22 cellular contexts compared by ENCODE assay signal in the genomic region with DNA sequence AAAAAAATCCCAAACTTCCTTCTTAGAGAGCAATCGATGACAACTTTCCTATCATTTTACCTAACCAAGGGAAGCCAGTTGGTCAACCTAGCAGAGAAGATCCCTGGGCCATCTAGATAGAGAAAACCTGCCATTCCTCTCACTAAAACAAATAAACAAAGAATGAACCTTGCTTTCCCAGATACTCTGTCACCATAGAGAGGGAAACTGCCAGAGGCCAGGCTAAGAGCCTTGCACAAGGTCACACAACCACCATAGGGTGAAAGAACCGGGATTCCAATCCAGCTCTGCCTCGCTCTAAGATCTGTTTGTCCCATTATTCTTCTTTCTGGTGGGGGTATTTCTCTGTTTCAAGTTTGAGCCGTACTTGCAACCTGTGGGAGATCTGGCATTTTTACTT.
A peak's percentile ranks its signal among the peaks of the same experiment; 100 is the strongest.
DNase-seq lines count a peak whose midpoint lies in the region; ATAC-seq and TF ChIP-seq lines count a peak whose summit lies in the region.
"Had no signal": no experiment of that assay in that cellular context is flagged by ENCODE, and none has a peak within 500 bp of the region (broad histone marks: within the 10 kb centered on the region; RNA-seq: fewer than 3 reads in every experiment).

No MANE protein-coding gene starts in this region.

- in situ Hi-C loops in KBM-7 (cut with MboI; ENCODE audit: low pct_unique_long_range_greater_than_20kb, low sequenced_read_pairs), result no loop called here

- peaks cover 0 to 4% (median under 1%) of the 10 kb centered on the region in 8 donors for H3K9me3 Mint-ChIP-seq in CD4-positive, alpha-beta memory T cell
- H3K9me3 Mint-ChIP-seq: CD4-positive, alpha-beta T cell had no signal

- ATAC-seq in left lobe of liver, result peak; percentile 59
- ATAC-seq: A549 had no signal

- no peaks in the 10 kb centered on the region for H3K36me3 Mint-ChIP-seq in CD4-positive, alpha-beta memory T cell
- H3K36me3 Mint-ChIP-seq: CD8-positive, alpha-beta memory T cell had no signal

- POLR2A ChIA-PET in CD4-positive, alpha-beta memory T cell (lab: Charles Lee; ENCODE audit: partially characterized antibody), result no interaction called here

- no peak overlapping the region for H3K4me3 Mint-ChIP-seq in CD4-positive, alpha-beta memory T cell
- H3K4me3 Mint-ChIP-seq: B cell; CD4-positive, alpha-beta T cell; CD8-positive, alpha-beta memory T cell had no signal

- no peak overlapping the region for H3K27ac Mint-ChIP-seq in CD4-positive, alpha-beta memory T cell
- H3K27ac Mint-ChIP-seq: B cell; CD4-positive, alpha-beta T cell had no signal

- 74% methylated on average over 4 of the region's 4 CpGs for WGBS in liver

- no peak for TF ChIP-seq RAD21 in liver (IDR thresholded peaks at IDR 0.05)

- H3K27me3 ChIP-seq in liver (ENCODE audit: control insufficient read depth in 4 of 4, insufficient read depth in 4 of 4, low read length in 3 of 4), result peaks cover 0 to 3% (median 1%) of the 10 kb centered on the region in 4 donors
- peaks cover 5% of the 10 kb centered on the region for H3K27me3 ChIP-seq in CD4-positive, alpha-beta memory T cell (ENCODE audit: insufficient read depth, low read length)

- intact Hi-C loops in CD4-positive, alpha-beta memory T cell (cut with micrococcal nuclease), result no loop called here

- DNase-seq in ELF-1 (ENCODE audit: low read depth, low spot score) (peak; percentile 14), left lobe of liver (ENCODE audit: low spot score) (no peak), KBM-7 (no peak)
- DNase-seq in CD4-positive, alpha-beta memory T cell, result no peak
- no peak for DNase-seq in activated naive CD4-positive, alpha-beta T cell (lab: John Stamatoyannopoulos, UW)
- DNase-seq: AML-193; CD4-positive, alpha-beta T cell; CD8-positive, alpha-beta memory T cell; COR-L47; DMS 273 treated with DMSO at 0.1 percent for 48 hours; DMS153; DMS53; DMS79; DND-41; EL; GF-D8 had no signal

- H3K9me3 ChIP-seq in liver (ENCODE audit: control insufficient read depth in 4 of 4, low read length in 3 of 4), result no peaks in the 10 kb centered on the region
- no peaks in the 10 kb centered on the region for H3K9me3 ChIP-seq in CD4-positive, alpha-beta memory T cell (ENCODE audit: control insufficient read depth in 1 of 2, low read length in 2 of 2)
- H3K9me3 ChIP-seq: A549; BLaER1 treated with 17β-estradiol and CSF1 and Interleukin-3, amounts not matched to agents 10 nM and 100 nM had no signal

- H3K4me1 ChIP-seq in liver (ENCODE audit: control insufficient read depth in 4 of 4, insufficient read depth in 4 of 4, low read length in 3 of 4), result peaks cover 4 to 16% (median 11%) of the 10 kb centered on the region in 4 donors
- H3K4me1 ChIP-seq in CD4-positive, alpha-beta memory T cell (ENCODE audit: insufficient read depth, low read length), result no peaks in the 10 kb centered on the region

- H3K27me3 Mint-ChIP-seq in CD4-positive, alpha-beta memory T cell, result peaks cover 14 to 24% of the 10 kb centered on the region in 2 donors

- H3K4me1 Mint-ChIP-seq in CD4-positive, alpha-beta memory T cell, result no peaks in the 10 kb centered on the region
- H3K4me1 Mint-ChIP-seq: CD8-positive, alpha-beta memory T cell had no signal

- CTCF ChIA-PET in CD4-positive, alpha-beta memory T cell (lab: Charles Lee; ENCODE audit: partially characterized antibody), result no interaction called here

- TF ChIP-seq CTCF in liver (IDR thresholded peaks at IDR 0.05; ENCODE audit: low read depth, low read length, missing input control), result no peak

- H3K9ac ChIP-seq in liver (ENCODE audit: low read depth in 1 of 2, low read length in 2 of 2), result no peak overlapping the region
- H3K9ac ChIP-seq: BLaER1 treated with 17β-estradiol and CSF1 and Interleukin-3, amounts not matched to agents 10 nM and 100 nM had no signal

- H3K36me3 ChIP-seq in liver (ENCODE audit: control insufficient read depth in 4 of 4, insufficient read depth in 3 of 4, low read depth in 1 of 4, low read length in 3 of 4), result no peaks in the 10 kb centered on the region
- no peaks in the 10 kb centered on the region for H3K36me3 ChIP-seq in CD4-positive, alpha-beta memory T cell (ENCODE audit: insufficient read depth, low read length)
- H3K36me3 ChIP-seq: BLaER1 treated with 17β-estradiol and CSF1 and Interleukin-3, amounts not matched to agents 10 nM and 100 nM had no signal

- no peak overlapping the region for H3K4me3 ChIP-seq in liver (ENCODE audit: low read depth in 1 of 3, low read length in 3 of 3)
- H3K4me3 ChIP-seq in CD4-positive, alpha-beta memory T cell (ENCODE audit: low read length in 2 of 2), result no peak overlapping the region
- H3K4me3 ChIP-seq: A549; BLaER1 treated with 17β-estradiol and CSF1 and Interleukin-3, amounts not matched to agents 10 nM and 100 nM had no signal

- H3K27ac ChIP-seq in liver (ENCODE audit: low read depth in 1 of 2, low read length in 2 of 2), result no peak overlapping the region
- H3K27ac ChIP-seq in CD4-positive, alpha-beta memory T cell (ENCODE audit: low read depth, low read length), result no peak overlapping the region
- H3K27ac ChIP-seq: 22Rv1; A549; BLaER1 treated with 17β-estradiol and CSF1 and Interleukin-3, amounts not matched to agents 10 nM and 100 nM; C4-2B had no signal

TF ChIP-seq in liver, 16 proteins besides CTCF, POLR2A, EP300 and RAD21:
- TF ChIP-seq RXRA (IDR thresholded peaks at IDR 0.05) (peak in 1 of 2 donors; percentile 56), HNF4A (conservative IDR thresholded peaks at IDR 0.05) (peak; percentile 30 to 54), GABPA (IDR thresholded peaks at IDR 0.05 in 1 of 2, conservative IDR thresholded peaks at IDR 0.05 in 1 of 2) (no peak)
TF ChIP-seq in liver: peak in this region for 2.
